ENCODE assay signal across 8 cellular contexts in the genomic region with DNA sequence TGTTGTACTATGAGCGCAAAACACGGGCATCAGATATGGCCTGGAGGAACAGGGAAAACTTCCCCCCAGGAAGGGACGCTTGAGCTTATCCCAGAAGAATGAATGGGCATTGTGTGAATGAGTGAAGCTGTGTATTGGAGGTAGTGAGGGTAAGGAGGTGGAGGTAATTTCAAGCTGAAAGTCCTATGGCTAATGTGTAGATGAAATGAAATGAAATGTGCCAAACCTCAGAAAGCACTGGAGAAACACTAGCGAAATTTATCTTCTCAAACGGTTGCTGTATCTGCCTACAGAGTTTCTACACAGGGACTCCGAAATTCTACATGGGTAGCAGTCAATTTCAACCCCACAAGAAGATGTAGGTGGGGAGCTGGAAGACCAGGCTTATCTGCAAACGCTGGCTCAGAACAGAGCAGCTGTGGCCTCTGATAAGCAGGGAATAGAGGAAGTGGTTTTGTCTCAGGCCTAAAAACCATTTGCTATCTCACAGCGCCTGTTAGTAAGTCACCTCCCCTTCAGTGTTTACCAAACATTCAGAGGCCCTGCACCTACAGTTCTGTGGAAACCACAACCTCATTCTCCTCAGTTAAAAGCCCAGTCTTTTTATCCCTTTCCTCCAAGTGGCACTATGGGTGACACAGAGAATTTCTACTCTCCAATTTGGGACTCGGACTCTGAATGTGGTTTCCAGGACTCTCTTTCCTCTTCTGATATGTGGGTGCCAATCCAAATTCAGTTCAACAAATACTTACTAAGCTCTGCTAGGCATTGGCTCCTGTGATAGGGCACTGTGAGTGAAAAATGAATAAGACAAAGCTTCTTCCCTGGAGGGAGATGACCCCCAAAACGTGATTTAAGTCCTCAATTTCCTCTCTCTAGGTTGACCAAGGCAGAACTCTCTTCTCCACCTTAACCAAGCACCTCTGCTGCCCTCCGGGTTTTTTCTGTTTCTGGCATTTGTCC.
DNase-seq lines count a peak whose midpoint lies in the region; ATAC-seq and TF ChIP-seq lines count a peak whose summit lies in the region.

No MANE protein-coding gene starts in this region.

- peak overlapping the region; percentile 50 to 72 for H3K4me3 Mint-ChIP-seq in effector memory CD8-positive, alpha-beta T cell

- peaks cover 0 to under 1% of the 10 kb centered on the region in 2 donors for H3K9me3 Mint-ChIP-seq in effector memory CD8-positive, alpha-beta T cell

- in situ Hi-C loops in GM18951 (cut with MboI; ENCODE audit: low sequenced_read_pairs, unreplicated experiment) = no loop called here

- H3K27me3 Mint-ChIP-seq in effector memory CD8-positive, alpha-beta T cell = no peaks in the 10 kb centered on the region

- no peaks in the 10 kb centered on the region for H3K36me3 Mint-ChIP-seq in effector memory CD8-positive, alpha-beta T cell (ENCODE audit: insufficient read depth)

- peak; percentile 87 for ATAC-seq in HG03108 (IDR thresholded peaks at IDR 0.05; ENCODE audit: unreplicated experiment)
- ATAC-seq in effector memory CD8-positive, alpha-beta T cell (replicated peaks) = peak; percentile 96

- peak; percentile 54 for DNase-seq in Ammon's horn (ENCODE audit: low spot score)
- DNase-seq in SKM-1 treated with dmso at 0.1 percent for 144 hours (lab: John Stamatoyannopoulos, UW; ENCODE audit: unreplicated experiment) = peak; percentile 98
- DNase-seq in effector memory CD8-positive, alpha-beta T cell = peak; percentile 45 to 50 (median 47)
- peak; percentile 66 for DNase-seq in stimulated activated CD8-positive, alpha-beta memory T cell treated with anti-CD3 and anti-CD28 coated beads, Interleukin-4, amount 100 ng/mL, for 48 hours
- no peak for DNase-seq in effector CD8-positive, alpha-beta T cell (lab: John Stamatoyannopoulos, UW)
- DNase-seq in NCI-H510A (lab: John Stamatoyannopoulos, UW) = no peak

- peak overlapping the region; percentile 89 to 95 for H3K27ac Mint-ChIP-seq in effector memory CD8-positive, alpha-beta T cell

- H3K4me1 Mint-ChIP-seq in effector memory CD8-positive, alpha-beta T cell (ENCODE audit: low read depth in 2 of 2) = peaks cover 43 to 52% of the 10 kb centered on the region in 2 donors

- peak; percentile 54 for TF ChIP-seq POLR2A in GM18951 (IDR thresholded peaks at IDR 0.05; ENCODE audit: extremely low read depth, insufficient read depth, insufficient read length)

Comparison
In these comparisons a context has a peak if more than half of its experiments do, and no peak if none do; other contexts are left out.
1. DNase-seq: peak in Ammon's horn (single experiment), SKM-1 treated with dmso at 0.1 percent for 144 hours (single experiment), effector memory CD8-positive, alpha-beta T cell (3 of 3) and stimulated activated CD8-positive, alpha-beta memory T cell treated with anti-CD3 and anti-CD28 coated beads, Interleukin-4, amount 100 ng/mL, for 48 hours (single experiment); none in effector CD8-positive, alpha-beta T cell (single experiment) and NCI-H510A (single experiment).